ENCODE assay signal across 8 cellular contexts in the genomic region with DNA sequence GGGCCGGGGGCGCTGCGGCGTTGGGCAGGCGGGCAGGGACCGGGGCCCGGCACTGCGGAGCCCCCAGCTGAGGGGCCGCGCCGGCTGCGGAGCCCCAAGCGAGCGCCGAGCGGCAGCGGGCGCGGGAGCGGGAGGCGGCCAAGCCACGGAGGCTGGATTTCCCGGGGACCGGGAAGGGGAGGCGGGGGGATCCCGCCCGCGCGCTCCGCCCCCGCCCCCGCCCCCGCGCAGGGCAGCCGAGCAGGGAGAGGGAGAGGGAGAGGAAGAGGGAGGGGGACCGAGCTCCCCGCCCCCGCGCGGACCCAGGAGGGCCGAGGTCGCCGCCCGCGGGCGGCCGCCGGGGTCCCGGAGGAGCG. TPM values are rescaled to one million over a fixed set of nuclear protein-coding genes. Genes with fewer than 3 reads are reported as not detected.
DNase-seq lines count a peak whose midpoint lies in the region; ATAC-seq and TF ChIP-seq lines count a peak whose summit lies in the region.

A gene with protein sequence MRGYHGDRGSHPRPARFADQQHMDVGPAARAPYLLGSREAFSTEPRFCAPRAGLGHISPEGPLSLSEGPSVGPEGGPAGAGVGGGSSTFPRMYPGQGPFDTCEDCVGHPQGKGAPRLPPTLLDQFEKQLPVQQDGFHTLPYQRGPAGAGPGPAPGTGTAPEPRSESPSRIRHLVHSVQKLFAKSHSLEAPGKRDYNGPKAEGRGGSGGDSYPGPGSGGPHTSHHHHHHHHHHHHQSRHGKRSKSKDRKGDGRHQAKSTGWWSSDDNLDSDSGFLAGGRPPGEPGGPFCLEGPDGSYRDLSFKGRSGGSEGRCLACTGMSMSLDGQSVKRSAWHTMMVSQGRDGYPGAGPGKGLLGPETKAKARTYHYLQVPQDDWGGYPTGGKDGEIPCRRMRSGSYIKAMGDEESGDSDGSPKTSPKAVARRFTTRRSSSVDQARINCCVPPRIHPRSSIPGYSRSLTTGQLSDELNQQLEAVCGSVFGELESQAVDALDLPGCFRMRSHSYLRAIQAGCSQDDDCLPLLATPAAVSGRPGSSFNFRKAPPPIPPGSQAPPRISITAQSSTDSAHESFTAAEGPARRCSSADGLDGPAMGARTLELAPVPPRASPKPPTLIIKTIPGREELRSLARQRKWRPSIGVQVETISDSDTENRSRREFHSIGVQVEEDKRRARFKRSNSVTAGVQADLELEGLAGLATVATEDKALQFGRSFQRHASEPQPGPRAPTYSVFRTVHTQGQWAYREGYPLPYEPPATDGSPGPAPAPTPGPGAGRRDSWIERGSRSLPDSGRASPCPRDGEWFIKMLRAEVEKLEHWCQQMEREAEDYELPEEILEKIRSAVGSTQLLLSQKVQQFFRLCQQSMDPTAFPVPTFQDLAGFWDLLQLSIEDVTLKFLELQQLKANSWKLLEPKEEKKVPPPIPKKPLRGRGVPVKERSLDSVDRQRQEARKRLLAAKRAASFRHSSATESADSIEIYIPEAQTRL (minus strand): TSS at position 154 of the 356 bp plus-strand sequence. CDS start 24,267 bp downstream, outside the sequence.

- H3K9me3 Mint-ChIP-seq in CD8-positive, alpha-beta T cell: no peaks in the 10 kb centered on the region
- no peaks in the 10 kb centered on the region for H3K9me3 Mint-ChIP-seq in activated naive CD8-positive, alpha-beta T cell treated with anti-CD3 and anti-CD28 coated beads, Interleukin-2, amount 50 U/mL, for 24 hours

- H3K4me1 ChIP-seq in CD8-positive, alpha-beta T cell (ENCODE audit: insufficient read depth, low read length): peaks cover 13% of the 10 kb centered on the region
- H3K4me1 ChIP-seq in mesodermal cell (ENCODE audit: control insufficient read depth, insufficient read depth, low read length, poor library complexity, severe bottlenecking): peaks cover 3% of the 10 kb centered on the region

- H3K36me3 ChIP-seq in CD8-positive, alpha-beta T cell (ENCODE audit: insufficient read depth, low read length): no peaks in the 10 kb centered on the region
- H3K36me3 ChIP-seq in mesodermal cell (ENCODE audit: control insufficient read depth, insufficient read depth, low read length): no peaks in the 10 kb centered on the region

- POLR2A ChIA-PET in CD8-positive, alpha-beta T cell (lab: Charles Lee): interaction anchor here (1.2 kb wide), 1 partner anchor 8 kb away, joined by 3 read pairs; no protein-coding TSS in a partner anchor

- peak; percentile 27 for ATAC-seq in CD8-positive, alpha-beta T cell
- ATAC-seq in activated naive CD8-positive, alpha-beta T cell treated with anti-CD3 and anti-CD28 coated beads, Interleukin-2, amount 50 U/mL, for 24 hours: no peak

- H3K36me3 Mint-ChIP-seq in CD8-positive, alpha-beta T cell: no peaks in the 10 kb centered on the region
- H3K36me3 Mint-ChIP-seq in activated naive CD8-positive, alpha-beta T cell treated with anti-CD3 and anti-CD28 coated beads, Interleukin-2, amount 50 U/mL, for 24 hours (ENCODE audit: low read depth): no peaks in the 10 kb centered on the region

- TF ChIP-seq CTCF in CD8-positive, alpha-beta T cell (IDR thresholded peaks at IDR 0.05): no peak

- H3K27ac Mint-ChIP-seq in CD8-positive, alpha-beta T cell: no peak within 1 kb of the TSS
- peak within 1 kb of the TSS; percentile 10 for H3K27ac Mint-ChIP-seq in activated naive CD8-positive, alpha-beta T cell treated with anti-CD3 and anti-CD28 coated beads, Interleukin-2, amount 50 U/mL, for 24 hours

- H3K9me3 ChIP-seq in CD8-positive, alpha-beta T cell (ENCODE audit: low read length): no peaks in the 10 kb centered on the region
- H3K9me3 ChIP-seq in mesodermal cell (ENCODE audit: control insufficient read depth, low read length): no peaks in the 10 kb centered on the region

- H3K27me3 Mint-ChIP-seq in CD8-positive, alpha-beta T cell (ENCODE audit: low read depth): peaks cover 54% of the 10 kb centered on the region
- H3K27me3 Mint-ChIP-seq in activated naive CD8-positive, alpha-beta T cell treated with anti-CD3 and anti-CD28 coated beads, Interleukin-2, amount 50 U/mL, for 24 hours: peaks cover 49% of the 10 kb centered on the region

- H3K4me3 ChIP-seq in CD8-positive, alpha-beta T cell (ENCODE audit: low read depth, low read length): peak within 1 kb of the TSS; percentile 24
- peak within 1 kb of the TSS; percentile 48 for H3K4me3 ChIP-seq in mesodermal cell (ENCODE audit: extremely low read depth, insufficient read depth, low read length, poor library complexity, severe bottlenecking)

- CTCF ChIA-PET in CD8-positive, alpha-beta T cell (lab: Charles Lee): no interaction called here

- DNase-seq in CD8-positive, alpha-beta T cell: no peak
- DNase-seq in NCI-H1092 (lab: John Stamatoyannopoulos, UW) (peak; percentile 49), GF-D8 (lab: John Stamatoyannopoulos, UW) (no peak), cortex of kidney (lab: John Stamatoyannopoulos, UW) (no peak), SHP77 treated with DMSO at 0.1 percent for 48 hours (lab: John Stamatoyannopoulos, UW) (no peak)
- DNase-seq in activated naive CD8-positive, alpha-beta T cell treated with anti-CD3 and anti-CD28 coated beads, Interleukin-2, amount 50 U/mL, for 24 hours: no peak
- no peak for DNase-seq in stimulated activated CD8-positive, alpha-beta memory T cell treated with anti-CD3 and anti-CD28 coated beads, Interleukin-4, amount 100 ng/mL, for 48 hours

- H3K4me3 Mint-ChIP-seq in CD8-positive, alpha-beta T cell: peak within 1 kb of the TSS; percentile 83
- H3K4me3 Mint-ChIP-seq in activated naive CD8-positive, alpha-beta T cell treated with anti-CD3 and anti-CD28 coated beads, Interleukin-2, amount 50 U/mL, for 24 hours: peak within 1 kb of the TSS; percentile 75

- no peak within 1 kb of the TSS for H3K27ac ChIP-seq in CD8-positive, alpha-beta T cell (ENCODE audit: low read depth, low read length)
- H3K27ac ChIP-seq in mesodermal cell (ENCODE audit: low read depth, low read length, severe bottlenecking): no peak within 1 kb of the TSS

- intact Hi-C loops in CD8-positive, alpha-beta T cell (cut with DNase I, micrococcal nuclease): no loop called here

- peaks cover 6% of the 10 kb centered on the region for H3K4me1 Mint-ChIP-seq in CD8-positive, alpha-beta T cell (ENCODE audit: low read depth)
- peaks cover 6% of the 10 kb centered on the region for H3K4me1 Mint-ChIP-seq in activated naive CD8-positive, alpha-beta T cell treated with anti-CD3 and anti-CD28 coated beads, Interleukin-2, amount 50 U/mL, for 24 hours

- WGBS in mesodermal cell (ENCODE audit: insufficient coverage in 2 of 2), 2 experiments: 0 to 1% methylated on average over 15 to 32 of the region's 50 CpGs

- peaks cover 21% of the 10 kb centered on the region for H3K27me3 ChIP-seq in CD8-positive, alpha-beta T cell (ENCODE audit: insufficient read depth, low read length)

RNA-seq across cellular contexts. Expression of the gene that starts here (rescaled TPM):
- total RNA-seq in CD8-positive, alpha-beta T cell: under 1 TPM; 0.44 to 0.76 TPM
- 1.4 TPM for polyA plus RNA-seq in mesodermal cell (2013, experiment 1 of 2)
- polyA plus RNA-seq in mesodermal cell (2013, experiment 2 of 2): 0.51 TPM

Comparison
In these comparisons a context has a peak if more than half of its experiments do, and no peak if none do; other contexts are left out.
1. Peak in ATAC-seq and H3K4me3 ChIP-seq in CD8-positive, alpha-beta T cell; RNA of the gene not detected or under 1 TPM.